ENCODE assay signal across 8 cellular contexts in genomic region chr10:88932539-88933256, GRCh38. TPM values are rescaled to one million over a fixed set of nuclear protein-coding genes. Genes with fewer than 3 reads are reported as not detected.
DNase-seq lines count a peak whose midpoint lies in the region; ATAC-seq and TF ChIP-seq lines count a peak whose summit lies in the region.

No MANE protein-coding gene starts in this region.

- H3K4me1 ChIP-seq in esophagus muscularis mucosa (peaks cover 18 to 49% (median 45%) of the 10 kb centered on the region in 4 donors), thyroid gland (peaks cover 16 to 26% of the 10 kb centered on the region in 2 donors)
- peaks cover 5 to 10% of the 10 kb centered on the region in 2 donors for H3K4me1 ChIP-seq in naive thymus-derived CD4-positive, alpha-beta T cell (ENCODE audit: control insufficient read depth in 2 of 2, insufficient read depth in 2 of 2, low read length in 2 of 2)

- H3K4me3 ChIP-seq in esophagus muscularis mucosa (no peak overlapping the region), thyroid gland (replicated peaks in 1 of 3) (no peak overlapping the region)
- H3K4me3 ChIP-seq in naive thymus-derived CD4-positive, alpha-beta T cell (ENCODE audit: low read length) = no peak overlapping the region

- CTCF ChIA-PET in activated CD8-positive, alpha-beta T cell treated with anti-CD3 and anti-CD28 coated beads for 36 hours (lab: Charles Lee) = interaction anchor here (0.6 to 12.5 kb wide), 73 partner anchors 8 to 399 kb away, joined by 3 to 432 read pairs (median 5); partner anchors contain the start of genes ANKRD22, CH25H and FAS
- CTCF ChIA-PET in naive thymus-derived CD4-positive, alpha-beta T cell (lab: Charles Lee) = interaction anchor here (0.6 to 8.9 kb wide), 37 partner anchors 9 to 547 kb away, joined by 3 to 250 read pairs (median 4); partner anchors contain the start of genes CH25H, FAS and STAMBPL1

- H3K9me3 ChIP-seq in esophagus muscularis mucosa (no peaks in the 10 kb centered on the region), thyroid gland (no peaks in the 10 kb centered on the region)
- H3K9me3 ChIP-seq in naive thymus-derived CD4-positive, alpha-beta T cell (ENCODE audit: control insufficient read depth in 2 of 3, low read length in 3 of 3) = no peaks in the 10 kb centered on the region

- peak overlapping the region; percentile 38 for H3K27ac Mint-ChIP-seq in activated CD8-positive, alpha-beta T cell treated with anti-CD3 and anti-CD28 coated beads for 36 hours
- peak overlapping the region in 5 of 9 donors; percentile 15 to 70 (median 48) for H3K27ac Mint-ChIP-seq in naive thymus-derived CD4-positive, alpha-beta T cell

- TF ChIP-seq CTCF in activated CD8-positive, alpha-beta T cell treated with anti-CD3 and anti-CD28 coated beads for 36 hours (IDR thresholded peaks at IDR 0.05) = peak; percentile 74
- TF ChIP-seq CTCF in esophagus muscularis mucosa (IDR thresholded peaks at IDR 0.05) (peak; percentile 90 to 94 (median 91)), thyroid gland (IDR thresholded peaks at IDR 0.05) (peak; percentile 67 to 99 (median 91))

- no peaks in the 10 kb centered on the region for H3K9me3 Mint-ChIP-seq in activated CD8-positive, alpha-beta T cell treated with anti-CD3 and anti-CD28 coated beads for 36 hours
- H3K9me3 Mint-ChIP-seq in naive thymus-derived CD4-positive, alpha-beta T cell = no peaks in the 10 kb centered on the region

- intact Hi-C loops in activated CD8-positive, alpha-beta T cell treated with anti-CD3 and anti-CD28 coated beads for 36 hours (cut with micrococcal nuclease) = loop anchor here (1.0 to 10.0 kb wide), 2 partner anchors 52 to 97 kb away; no protein-coding TSS in a partner anchor
- intact Hi-C loops in esophagus muscularis mucosa (cut with DNase I) (loop anchor here (5.0 kb wide), 2 partner anchors 50 to 280 kb away; partner anchors contain the start of gene STAMBPL1), thyroid gland (cut with DNase I) (loop anchor here (5.0 kb wide), 1 partner anchor 280 kb away; no protein-coding TSS in a partner anchor)
- intact Hi-C loops in naive thymus-derived CD4-positive, alpha-beta T cell (cut with micrococcal nuclease) = loop anchor here (1.0 to 5.0 kb wide), 7 partner anchors 52 to 630 kb away; partner anchors contain the start of gene STAMBPL1 (in 2 of the 2)

- no peak for TF ChIP-seq EP300 in esophagus muscularis mucosa (IDR thresholded peaks at IDR 0.05)

- POLR2A ChIA-PET in activated CD8-positive, alpha-beta T cell treated with anti-CD3 and anti-CD28 coated beads for 36 hours (lab: Charles Lee) = interaction anchor here (1.0 to 1.7 kb wide), 7 partner anchors 61 to 107 kb away, joined by 4 to 5 read pairs (median 4); no protein-coding TSS in a partner anchor
- POLR2A ChIA-PET in naive thymus-derived CD4-positive, alpha-beta T cell (lab: Charles Lee) = interaction anchor here (0.8 to 2.0 kb wide), 4 partner anchors 53 to 121 kb away, joined by 3 to 8 read pairs (median 4); no protein-coding TSS in a partner anchor

- H3K4me3 Mint-ChIP-seq in activated CD8-positive, alpha-beta T cell treated with anti-CD3 and anti-CD28 coated beads for 36 hours = no peak overlapping the region
- no peak overlapping the region for H3K4me3 Mint-ChIP-seq in naive thymus-derived CD4-positive, alpha-beta T cell

- H3K27me3 Mint-ChIP-seq in activated CD8-positive, alpha-beta T cell treated with anti-CD3 and anti-CD28 coated beads for 36 hours = no peaks in the 10 kb centered on the region
- no peaks in the 10 kb centered on the region for H3K27me3 Mint-ChIP-seq in naive thymus-derived CD4-positive, alpha-beta T cell

- no peak for TF ChIP-seq POLR2A in esophagus muscularis mucosa (IDR thresholded peaks at IDR 0.05; ENCODE audit: low read depth)
- TF ChIP-seq POLR2A in thyroid gland (IDR thresholded peaks at IDR 0.05) = no peak

- peaks cover 25% of the 10 kb centered on the region for H3K4me1 Mint-ChIP-seq in activated CD8-positive, alpha-beta T cell treated with anti-CD3 and anti-CD28 coated beads for 36 hours (ENCODE audit: low read depth)
- peaks cover 5 to 28% (median 18%) of the 10 kb centered on the region in 7 donors for H3K4me1 Mint-ChIP-seq in naive thymus-derived CD4-positive, alpha-beta T cell

- peaks cover 10% of the 10 kb centered on the region for H3K36me3 Mint-ChIP-seq in activated CD8-positive, alpha-beta T cell treated with anti-CD3 and anti-CD28 coated beads for 36 hours (ENCODE audit: low read depth)
- H3K36me3 Mint-ChIP-seq in naive thymus-derived CD4-positive, alpha-beta T cell = peaks cover 1 to 15% (median 4%) of the 10 kb centered on the region in 5 donors

- H3K27ac ChIP-seq in esophagus muscularis mucosa (replicated peaks in 1 of 4) (peak overlapping the region; percentile 69 to 81 (median 75)), thyroid gland (peak overlapping the region; percentile 28 to 52 (median 38))
- H3K27ac ChIP-seq in naive thymus-derived CD4-positive, alpha-beta T cell (ENCODE audit: low read depth, low read length) = no peak overlapping the region

- ATAC-seq in GM18519 (IDR thresholded peaks at IDR 0.05; ENCODE audit: low FRiP score, unreplicated experiment) (peak; percentile 53), HG03342 (IDR thresholded peaks at IDR 0.05; ENCODE audit: unreplicated experiment) (peak; percentile 66)
- peak; percentile 86 for ATAC-seq in activated CD8-positive, alpha-beta T cell treated with anti-CD3 and anti-CD28 coated beads for 36 hours
- peak; percentile 78 for ATAC-seq in naive thymus-derived CD4-positive, alpha-beta T cell

- peak; percentile 76 for DNase-seq in AG20443 (ENCODE audit: low spot score)
- peak; percentile 24 to 76 for DNase-seq in NCI-H524 (lab: John Stamatoyannopoulos, UW)
- peak; percentile 57 for DNase-seq in activated CD8-positive, alpha-beta T cell treated with anti-CD3 and anti-CD28 coated beads for 36 hours
- DNase-seq in esophagus muscularis mucosa (ENCODE audit: extremely low spot score) = no peak
- peak in 7 of 9 donors; percentile 16 to 63 (median 45) for DNase-seq in naive thymus-derived CD4-positive, alpha-beta T cell
- DNase-seq in thyroid gland = peak; percentile 69 to 73

- H3K36me3 ChIP-seq in esophagus muscularis mucosa (peaks cover 0 to 33% (median 29%) of the 10 kb centered on the region in 4 donors), thyroid gland (no peaks in the 10 kb centered on the region)
- no peaks in the 10 kb centered on the region for H3K36me3 ChIP-seq in naive thymus-derived CD4-positive, alpha-beta T cell (ENCODE audit: control insufficient read depth in 2 of 3, insufficient read depth in 3 of 3, low read length in 3 of 3)

- WGBS in esophagus muscularis mucosa = 34% methylated on average over 7 of the region's 7 CpGs
- WGBS in thyroid gland, 2 donors = 41 to 42% methylated on average over 7 of the region's 7 CpGs

- no peaks in the 10 kb centered on the region for H3K27me3 ChIP-seq in esophagus muscularis mucosa
- no peaks in the 10 kb centered on the region for H3K27me3 ChIP-seq in naive thymus-derived CD4-positive, alpha-beta T cell (ENCODE audit: control insufficient read depth in 2 of 2, insufficient read depth in 2 of 2, low read length in 2 of 2)
- H3K27me3 ChIP-seq in thyroid gland = no peaks in the 10 kb centered on the region

RNA-seq across cellular contexts. Expression of gene ACTA2, which starts 19.9 kb away (rescaled TPM):
- total RNA-seq in activated CD8-positive, alpha-beta T cell treated with anti-CD3 and anti-CD28 coated beads for 36 hours = 10 to 100 TPM; 13.3 to 14.9 TPM
- total RNA-seq in esophagus muscularis mucosa (1,000 to 10,000 TPM; 6,391 to 8,723 (median 8,539) TPM), thyroid gland (100 to 1,000 TPM in 1 of 4 donors, 10 to 100 TPM in 3; 61.5 to 173 (median 72.2) TPM)
- total RNA-seq in naive thymus-derived CD4-positive, alpha-beta T cell = 10 to 100 TPM in 1 of 5 experiments, 1 to 10 TPM in 3, under 1 TPM in 1; 0.56 to 12.0 (median 1.3) TPM
- 1 to 10 TPM in 1 of 2 donors, under 1 TPM in 1; 0.92 to 2.2 TPM for polyA plus RNA-seq in naive thymus-derived CD4-positive, alpha-beta T cell

RNA-seq across cellular contexts. Expression of gene STAMBPL1, which starts 52.7 kb away (rescaled TPM):
- 10 to 100 TPM; 71.1 to 76.5 TPM for total RNA-seq in activated CD8-positive, alpha-beta T cell treated with anti-CD3 and anti-CD28 coated beads for 36 hours
- total RNA-seq in esophagus muscularis mucosa = 10 to 100 TPM in 3 of 4 donors, 1 to 10 TPM in 1; 8.6 to 27.4 (median 14.7) TPM
- total RNA-seq in naive thymus-derived CD4-positive, alpha-beta T cell = 10 to 100 TPM; 29.5 to 57.7 (median 38.9) TPM
- polyA plus RNA-seq in naive thymus-derived CD4-positive, alpha-beta T cell = 10 to 100 TPM; 12.5 to 13.0 TPM
- total RNA-seq in thyroid gland = 1 to 10 TPM in 3 of 4 donors, under 1 TPM in 1; 0.63 to 6.2 (median 5.7) TPM

RNA-seq across cellular contexts. Expression of gene FAS, which starts 57.9 kb away (rescaled TPM):
- 10 to 100 TPM; 48.6 to 49.0 TPM for total RNA-seq in activated CD8-positive, alpha-beta T cell treated with anti-CD3 and anti-CD28 coated beads for 36 hours
- total RNA-seq in esophagus muscularis mucosa = 10 to 100 TPM; 16.6 to 27.5 (median 18.7) TPM
- total RNA-seq in naive thymus-derived CD4-positive, alpha-beta T cell = 10 to 100 TPM in 2 of 5 experiments, 1 to 10 TPM in 3; 5.6 to 67.4 (median 8.3) TPM
- 1 to 10 TPM; 2.1 to 3.0 TPM for polyA plus RNA-seq in naive thymus-derived CD4-positive, alpha-beta T cell
- total RNA-seq in thyroid gland = 10 to 100 TPM in 3 of 4 donors, 1 to 10 TPM in 1; 9.4 to 34.1 (median 17.4) TPM

Comparison
In these comparisons a context has a peak if more than half of its experiments do, and no peak if none do; other contexts are left out.
1. RNA of gene ACTA2, which starts 19.9 kb away (total RNA-seq): 6,391 to 8,723 TPM in esophagus muscularis mucosa; 61.5 to 173 TPM in thyroid gland, 13.3 to 14.9 TPM in activated CD8-positive, alpha-beta T cell treated with anti-CD3 and anti-CD28 coated beads for 36 hours and 0.56 to 12.0 TPM in naive thymus-derived CD4-positive, alpha-beta T cell; every median in the first group is over 10 times any median in the second.
2. Peak in every context shown above with its lines, with median percentiles within 50 percentile points of each other: ATAC-seq and CTCF ChIP-seq.